In the genomic region with DNA sequence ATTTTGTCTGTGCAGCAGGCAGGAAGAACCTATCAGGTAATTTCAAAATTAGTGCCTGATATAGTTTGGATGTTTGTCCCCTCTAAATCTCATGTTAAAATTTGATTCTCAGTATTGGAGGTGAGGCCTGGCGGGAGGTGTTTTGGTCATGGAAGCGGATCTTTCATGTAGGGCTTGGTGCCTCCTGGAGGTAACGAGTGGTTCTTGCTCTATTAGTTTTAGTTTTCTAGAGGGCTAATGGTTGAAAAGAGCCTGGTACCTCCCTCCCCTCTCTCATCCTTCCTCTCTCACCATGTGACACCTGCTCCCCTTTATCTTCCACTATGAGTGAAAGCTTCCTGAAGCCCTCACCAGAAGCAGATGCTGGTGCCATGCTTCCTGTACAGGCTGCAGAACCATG, we compare ENCODE assay signal across 2 cellular contexts.
TF ChIP-seq lines count a peak whose summit lies in the region.

No MANE protein-coding gene starts in this region.

TF ChIP-seq in GM23338, 12 proteins besides CTCF, POLR2A, EP300 and RAD21 (continued from another document):
- TF ChIP-seq, protein P1, sequence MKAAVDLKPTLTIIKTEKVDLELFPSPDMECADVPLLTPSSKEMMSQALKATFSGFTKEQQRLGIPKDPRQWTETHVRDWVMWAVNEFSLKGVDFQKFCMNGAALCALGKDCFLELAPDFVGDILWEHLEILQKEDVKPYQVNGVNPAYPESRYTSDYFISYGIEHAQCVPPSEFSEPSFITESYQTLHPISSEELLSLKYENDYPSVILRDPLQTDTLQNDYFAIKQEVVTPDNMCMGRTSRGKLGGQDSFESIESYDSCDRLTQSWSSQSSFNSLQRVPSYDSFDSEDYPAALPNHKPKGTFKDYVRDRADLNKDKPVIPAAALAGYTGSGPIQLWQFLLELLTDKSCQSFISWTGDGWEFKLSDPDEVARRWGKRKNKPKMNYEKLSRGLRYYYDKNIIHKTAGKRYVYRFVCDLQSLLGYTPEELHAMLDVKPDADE (IDR thresholded peaks at IDR 0.05) = no peak
- no peak for TF ChIP-seq EZH2phosphoT487 (IDR thresholded peaks at IDR 0.05; ENCODE audit: unreplicated experiment)
- TF ChIP-seq, protein P2, sequence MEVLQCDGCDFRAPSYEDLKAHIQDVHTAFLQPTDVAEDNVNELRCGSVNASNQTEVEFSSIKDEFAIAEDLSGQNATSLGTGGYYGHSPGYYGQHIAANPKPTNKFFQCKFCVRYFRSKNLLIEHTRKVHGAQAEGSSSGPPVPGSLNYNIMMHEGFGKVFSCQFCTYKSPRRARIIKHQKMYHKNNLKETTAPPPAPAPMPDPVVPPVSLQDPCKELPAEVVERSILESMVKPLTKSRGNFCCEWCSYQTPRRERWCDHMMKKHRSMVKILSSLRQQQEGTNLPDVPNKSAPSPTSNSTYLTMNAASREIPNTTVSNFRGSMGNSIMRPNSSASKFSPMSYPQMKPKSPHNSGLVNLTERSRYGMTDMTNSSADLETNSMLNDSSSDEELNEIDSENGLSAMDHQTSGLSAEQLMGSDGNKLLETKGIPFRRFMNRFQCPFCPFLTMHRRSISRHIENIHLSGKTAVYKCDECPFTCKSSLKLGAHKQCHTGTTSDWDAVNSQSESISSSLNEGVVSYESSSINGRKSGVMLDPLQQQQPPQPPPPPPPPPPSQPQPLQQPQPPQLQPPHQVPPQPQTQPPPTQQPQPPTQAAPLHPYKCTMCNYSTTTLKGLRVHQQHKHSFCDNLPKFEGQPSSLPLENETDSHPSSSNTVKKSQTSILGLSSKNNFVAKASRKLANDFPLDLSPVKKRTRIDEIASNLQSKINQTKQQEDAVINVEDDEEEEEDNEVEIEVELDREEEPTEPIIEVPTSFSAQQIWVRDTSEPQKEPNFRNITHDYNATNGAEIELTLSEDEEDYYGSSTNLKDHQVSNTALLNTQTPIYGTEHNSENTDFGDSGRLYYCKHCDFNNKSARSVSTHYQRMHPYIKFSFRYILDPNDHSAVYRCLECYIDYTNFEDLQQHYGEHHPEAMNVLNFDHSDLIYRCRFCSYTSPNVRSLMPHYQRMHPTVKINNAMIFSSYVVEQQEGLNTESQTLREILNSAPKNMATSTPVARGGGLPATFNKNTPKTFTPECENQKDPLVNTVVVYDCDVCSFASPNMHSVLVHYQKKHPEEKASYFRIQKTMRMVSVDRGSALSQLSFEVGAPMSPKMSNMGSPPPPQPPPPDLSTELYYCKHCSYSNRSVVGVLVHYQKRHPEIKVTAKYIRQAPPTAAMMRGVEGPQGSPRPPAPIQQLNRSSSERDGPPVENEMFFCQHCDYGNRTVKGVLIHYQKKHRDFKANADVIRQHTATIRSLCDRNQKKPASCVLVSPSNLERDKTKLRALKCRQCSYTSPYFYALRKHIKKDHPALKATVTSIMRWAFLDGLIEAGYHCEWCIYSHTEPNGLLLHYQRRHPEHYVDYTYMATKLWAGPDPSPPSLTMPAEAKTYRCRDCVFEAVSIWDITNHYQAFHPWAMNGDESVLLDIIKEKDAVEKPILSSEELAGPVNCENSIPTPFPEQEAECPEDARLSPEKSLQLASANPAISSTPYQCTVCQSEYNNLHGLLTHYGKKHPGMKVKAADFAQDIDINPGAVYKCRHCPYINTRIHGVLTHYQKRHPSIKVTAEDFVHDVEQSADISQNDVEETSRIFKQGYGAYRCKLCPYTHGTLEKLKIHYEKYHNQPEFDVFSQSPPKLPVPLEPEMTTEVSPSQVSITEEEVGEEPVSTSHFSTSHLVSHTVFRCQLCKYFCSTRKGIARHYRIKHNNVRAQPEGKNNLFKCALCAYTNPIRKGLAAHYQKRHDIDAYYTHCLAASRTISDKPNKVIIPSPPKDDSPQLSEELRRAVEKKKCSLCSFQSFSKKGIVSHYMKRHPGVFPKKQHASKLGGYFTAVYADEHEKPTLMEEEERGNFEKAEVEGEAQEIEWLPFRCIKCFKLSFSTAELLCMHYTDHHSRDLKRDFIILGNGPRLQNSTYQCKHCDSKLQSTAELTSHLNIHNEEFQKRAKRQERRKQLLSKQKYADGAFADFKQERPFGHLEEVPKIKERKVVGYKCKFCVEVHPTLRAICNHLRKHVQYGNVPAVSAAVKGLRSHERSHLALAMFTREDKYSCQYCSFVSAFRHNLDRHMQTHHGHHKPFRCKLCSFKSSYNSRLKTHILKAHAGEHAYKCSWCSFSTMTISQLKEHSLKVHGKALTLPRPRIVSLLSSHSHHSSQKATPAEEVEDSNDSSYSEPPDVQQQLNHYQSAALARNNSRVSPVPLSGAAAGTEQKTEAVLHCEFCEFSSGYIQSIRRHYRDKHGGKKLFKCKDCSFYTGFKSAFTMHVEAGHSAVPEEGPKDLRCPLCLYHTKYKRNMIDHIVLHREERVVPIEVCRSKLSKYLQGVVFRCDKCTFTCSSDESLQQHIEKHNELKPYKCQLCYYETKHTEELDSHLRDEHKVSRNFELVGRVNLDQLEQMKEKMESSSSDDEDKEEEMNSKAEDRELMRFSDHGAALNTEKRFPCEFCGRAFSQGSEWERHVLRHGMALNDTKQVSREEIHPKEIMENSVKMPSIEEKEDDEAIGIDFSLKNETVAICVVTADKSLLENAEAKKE (CRISPR knock-in tag; IDR thresholded peaks at IDR 0.05) = no peak
- TF ChIP-seq, protein P3, sequence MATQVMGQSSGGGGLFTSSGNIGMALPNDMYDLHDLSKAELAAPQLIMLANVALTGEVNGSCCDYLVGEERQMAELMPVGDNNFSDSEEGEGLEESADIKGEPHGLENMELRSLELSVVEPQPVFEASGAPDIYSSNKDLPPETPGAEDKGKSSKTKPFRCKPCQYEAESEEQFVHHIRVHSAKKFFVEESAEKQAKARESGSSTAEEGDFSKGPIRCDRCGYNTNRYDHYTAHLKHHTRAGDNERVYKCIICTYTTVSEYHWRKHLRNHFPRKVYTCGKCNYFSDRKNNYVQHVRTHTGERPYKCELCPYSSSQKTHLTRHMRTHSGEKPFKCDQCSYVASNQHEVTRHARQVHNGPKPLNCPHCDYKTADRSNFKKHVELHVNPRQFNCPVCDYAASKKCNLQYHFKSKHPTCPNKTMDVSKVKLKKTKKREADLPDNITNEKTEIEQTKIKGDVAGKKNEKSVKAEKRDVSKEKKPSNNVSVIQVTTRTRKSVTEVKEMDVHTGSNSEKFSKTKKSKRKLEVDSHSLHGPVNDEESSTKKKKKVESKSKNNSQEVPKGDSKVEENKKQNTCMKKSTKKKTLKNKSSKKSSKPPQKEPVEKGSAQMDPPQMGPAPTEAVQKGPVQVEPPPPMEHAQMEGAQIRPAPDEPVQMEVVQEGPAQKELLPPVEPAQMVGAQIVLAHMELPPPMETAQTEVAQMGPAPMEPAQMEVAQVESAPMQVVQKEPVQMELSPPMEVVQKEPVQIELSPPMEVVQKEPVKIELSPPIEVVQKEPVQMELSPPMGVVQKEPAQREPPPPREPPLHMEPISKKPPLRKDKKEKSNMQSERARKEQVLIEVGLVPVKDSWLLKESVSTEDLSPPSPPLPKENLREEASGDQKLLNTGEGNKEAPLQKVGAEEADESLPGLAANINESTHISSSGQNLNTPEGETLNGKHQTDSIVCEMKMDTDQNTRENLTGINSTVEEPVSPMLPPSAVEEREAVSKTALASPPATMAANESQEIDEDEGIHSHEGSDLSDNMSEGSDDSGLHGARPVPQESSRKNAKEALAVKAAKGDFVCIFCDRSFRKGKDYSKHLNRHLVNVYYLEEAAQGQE (IDR thresholded peaks at IDR 0.05; ENCODE audit: unreplicated experiment) = no peak

TF ChIP-seq in HCT116, 20 proteins besides CTCF, POLR2A, EP300 and RAD21 (continued from another document):
- TF ChIP-seq, protein P4, sequence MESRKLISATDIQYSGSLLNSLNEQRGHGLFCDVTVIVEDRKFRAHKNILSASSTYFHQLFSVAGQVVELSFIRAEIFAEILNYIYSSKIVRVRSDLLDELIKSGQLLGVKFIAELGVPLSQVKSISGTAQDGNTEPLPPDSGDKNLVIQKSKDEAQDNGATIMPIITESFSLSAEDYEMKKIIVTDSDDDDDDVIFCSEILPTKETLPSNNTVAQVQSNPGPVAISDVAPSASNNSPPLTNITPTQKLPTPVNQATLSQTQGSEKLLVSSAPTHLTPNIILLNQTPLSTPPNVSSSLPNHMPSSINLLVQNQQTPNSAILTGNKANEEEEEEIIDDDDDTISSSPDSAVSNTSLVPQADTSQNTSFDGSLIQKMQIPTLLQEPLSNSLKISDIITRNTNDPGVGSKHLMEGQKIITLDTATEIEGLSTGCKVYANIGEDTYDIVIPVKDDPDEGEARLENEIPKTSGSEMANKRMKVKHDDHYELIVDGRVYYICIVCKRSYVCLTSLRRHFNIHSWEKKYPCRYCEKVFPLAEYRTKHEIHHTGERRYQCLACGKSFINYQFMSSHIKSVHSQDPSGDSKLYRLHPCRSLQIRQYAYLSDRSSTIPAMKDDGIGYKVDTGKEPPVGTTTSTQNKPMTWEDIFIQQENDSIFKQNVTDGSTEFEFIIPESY (IDR thresholded peaks at IDR 0.05; ENCODE audit: extremely low read depth, insufficient replicate concordance, low read length) = no peak
